ENCODE assay signal across 8 cellular contexts in genomic region chr6:89353702-89354392, GRCh38.
A peak's percentile ranks its signal among the peaks of the same experiment; 100 is the strongest.
DNase-seq lines count a peak whose midpoint lies in the region; TF ChIP-seq lines count a peak whose summit lies in the region.

No MANE protein-coding gene starts in this region.

- H3K4me3 ChIP-seq in adipocyte (ENCODE audit: low read length) (peak overlapping the region; percentile 90), tibial artery (no peak overlapping the region)

- DNase-seq in activated naive CD4-positive, alpha-beta T cell (lab: John Stamatoyannopoulos, UW), result no peak
- DNase-seq in NCI-H1930 (lab: John Stamatoyannopoulos, UW), result peak; percentile 57 to 75
- DNase-seq in adipocyte (ENCODE audit: low read depth), result no peak
- DNase-seq in tibial artery, result no peak
- DNase-seq in head of caudate nucleus, result no peak
- DNase-seq in dedifferentiated amniotic fluid mesenchymal stem cell (ENCODE audit: extremely low spot score), result no peak
- no peak for DNase-seq in activated CD4-positive, alpha-beta T cell treated with anti-CD3 and anti-CD28 coated beads, Interleukin-2, amount 50 U/mL, for 48 hours

- H3K36me3 ChIP-seq in adipocyte (ENCODE audit: control insufficient read depth, insufficient read depth, low read length, severe bottlenecking) (no peaks in the 10 kb centered on the region), tibial artery (no peaks in the 10 kb centered on the region)

- H3K9ac ChIP-seq in adipocyte (ENCODE audit: low read length), result peak overlapping the region; percentile 99

- intact Hi-C loops in tibial artery (cut with DNase I; ENCODE audit: low total_unique reads), result no loop called here
- intact Hi-C loops in head of caudate nucleus (cut with DNase I), result no loop called here

- H3K4me1 ChIP-seq in adipocyte (ENCODE audit: control insufficient read depth, insufficient read depth, low read length), result peaks cover 26% of the 10 kb centered on the region
- peaks cover 0 to 35% (median 23%) of the 10 kb centered on the region in 4 donors for H3K4me1 ChIP-seq in tibial artery

- no peaks in the 10 kb centered on the region for H3K27me3 Mint-ChIP-seq in activated naive CD4-positive, alpha-beta T cell treated with anti-CD3 and anti-CD28 coated beads, Interleukin-2, amount 50 U/mL, for 24 hours

- peak overlapping the region; percentile 85 for H3K4me3 Mint-ChIP-seq in activated naive CD4-positive, alpha-beta T cell treated with anti-CD3 and anti-CD28 coated beads, Interleukin-2, amount 50 U/mL, for 24 hours

- H3K9me3 Mint-ChIP-seq in activated naive CD4-positive, alpha-beta T cell treated with anti-CD3 and anti-CD28 coated beads, Interleukin-2, amount 50 U/mL, for 24 hours, result no peaks in the 10 kb centered on the region

- no peak for TF ChIP-seq CTCF in tibial artery (IDR thresholded peaks at IDR 0.05)

- peak overlapping the region; percentile 76 for H3K27ac Mint-ChIP-seq in activated naive CD4-positive, alpha-beta T cell treated with anti-CD3 and anti-CD28 coated beads, Interleukin-2, amount 50 U/mL, for 24 hours

- no peaks in the 10 kb centered on the region for H3K9me3 ChIP-seq in adipocyte (ENCODE audit: control insufficient read depth, low read length)
- H3K9me3 ChIP-seq in tibial artery, result no peaks in the 10 kb centered on the region

- peaks cover 78% of the 10 kb centered on the region for H3K4me1 Mint-ChIP-seq in activated naive CD4-positive, alpha-beta T cell treated with anti-CD3 and anti-CD28 coated beads, Interleukin-2, amount 50 U/mL, for 24 hours

- H3K36me3 Mint-ChIP-seq in activated naive CD4-positive, alpha-beta T cell treated with anti-CD3 and anti-CD28 coated beads, Interleukin-2, amount 50 U/mL, for 24 hours, result no peaks in the 10 kb centered on the region

- H3K27ac ChIP-seq in tibial artery, result peak overlapping the region; percentile 99 to 100

- no peaks in the 10 kb centered on the region for H3K27me3 ChIP-seq in adipocyte (replicated peaks; ENCODE audit: control insufficient read depth, insufficient read depth, low read length)
- H3K27me3 ChIP-seq in tibial artery, result no peaks in the 10 kb centered on the region

Comparison
In these comparisons a context has a peak if more than half of its experiments do, and no peak if none do; other contexts are left out.
1. DNase-seq: peak in NCI-H1930 (2 of 2); none in activated naive CD4-positive, alpha-beta T cell (0 of 4), adipocyte (single experiment), tibial artery (0 of 2), head of caudate nucleus (0 of 42), dedifferentiated amniotic fluid mesenchymal stem cell (single experiment) and activated CD4-positive, alpha-beta T cell treated with anti-CD3 and anti-CD28 coated beads, Interleukin-2, amount 50 U/mL, for 48 hours (0 of 2).